Comparison of ENCODE assay signal across 1 cellular context in genomic region chr9:99167120-99167519, GRCh38.
TF ChIP-seq lines count a peak whose summit lies in the region.

No MANE protein-coding gene starts in this region.

TF ChIP-seq in K562, 482 proteins besides CTCF, POLR2A, EP300 and RAD21:
- TF ChIP-seq ATF6 (CRISPR knock-in tag; IDR thresholded peaks at IDR 0.05) = no peak
- peak; percentile 61 for TF ChIP-seq NFYB (IDR thresholded peaks at IDR 0.05; ENCODE audit: extremely low read depth, insufficient read length)
- TF ChIP-seq ZNF740 (CRISPR knock-in tag; IDR thresholded peaks at IDR 0.05) = no peak
- TF ChIP-seq ZNF740 (tag; IDR thresholded peaks at IDR 0.05) = no peak
- TF ChIP-seq PKNOX1 (IDR thresholded peaks at IDR 0.05) = peak; percentile 43
